19 cellular contexts compared by ENCODE assay signal in the genomic region with DNA sequence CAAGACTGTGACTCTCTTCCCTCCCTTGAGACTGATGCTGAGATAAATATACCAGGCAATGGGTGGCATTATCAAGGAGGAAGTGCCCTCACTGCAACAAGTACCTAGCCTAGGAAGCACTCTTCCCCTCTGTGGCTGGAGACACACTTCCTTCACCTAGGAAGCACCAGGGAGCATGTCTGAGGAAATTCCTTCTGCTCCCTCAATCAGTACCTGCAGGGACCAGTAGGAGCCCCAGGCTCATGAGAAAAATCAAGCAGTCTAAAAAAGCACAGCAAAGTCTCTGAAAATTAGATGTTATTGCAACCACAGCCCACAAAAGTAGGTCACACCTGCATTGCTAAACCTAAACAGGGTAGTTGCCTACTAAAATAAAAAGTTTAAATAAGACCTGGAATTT.
A peak's percentile ranks its signal among the peaks of the same experiment; 100 is the strongest.
DNase-seq lines count a peak whose midpoint lies in the region; ATAC-seq and TF ChIP-seq lines count a peak whose summit lies in the region.
"Had no signal": no experiment of that assay in that cellular context is flagged by ENCODE, and none has a peak within 500 bp of the region (broad histone marks: within the 10 kb centered on the region; RNA-seq: fewer than 3 reads in every experiment).

No MANE protein-coding gene starts in this region.

- H3K9me3 ChIP-seq in BLaER1 treated with 17β-estradiol and CSF1 and Interleukin-3, amounts not matched to agents 10 nM and 100 nM (replicated peaks in 1 of 11): peaks cover 38 to 54% (median 49%) of the 10 kb centered on the region in 11 experiments
- H3K9me3 ChIP-seq in naive thymus-derived CD4-positive, alpha-beta T cell (ENCODE audit: control insufficient read depth in 2 of 3, low read length in 3 of 3): peaks cover 0 to 4% (median 0%) of the 10 kb centered on the region in 3 experiments
- H3K9me3 ChIP-seq: body of pancreas, SJCRH30, uterus had no signal

- H3K79me2 ChIP-seq in GM23338 (replicated peaks; ENCODE audit: insufficient read depth): no peaks in the 10 kb centered on the region
- H3K79me2 ChIP-seq: parathyroid adenoma had no signal

- intact Hi-C loops in naive thymus-derived CD4-positive, alpha-beta T cell (cut with micrococcal nuclease): no loop called here
- intact Hi-C loops in posterior vena cava (cut with DNase I): no loop called here

- H2AFZ ChIP-seq in GM23338: peak overlapping the region; percentile 75
- H2AFZ ChIP-seq: parathyroid adenoma, PC-9 had no signal

- CTCF ChIA-PET in naive thymus-derived CD4-positive, alpha-beta T cell (lab: Charles Lee): no interaction called here

- peaks cover 0 to 5% (median 0%) of the 10 kb centered on the region in 11 experiments; a peak in 2 of 22 replicates for H3K36me3 ChIP-seq in BLaER1 treated with 17β-estradiol and CSF1 and Interleukin-3, amounts not matched to agents 10 nM and 100 nM
- 0 out of 2 replicates have a peak, but pooled peaks cover 6% of the 10 kb centered on the region for H3K36me3 ChIP-seq in GM23338 (ENCODE audit: insufficient read depth)
- no peaks in the 10 kb centered on the region for H3K36me3 ChIP-seq in naive thymus-derived CD4-positive, alpha-beta T cell (ENCODE audit: control insufficient read depth in 2 of 3, insufficient read depth in 3 of 3, low read length in 3 of 3)
- H3K36me3 ChIP-seq: SJCRH30, uterus had no signal

- H3K4me1 Mint-ChIP-seq in GM23338: peaks cover 14% of the 10 kb centered on the region
- H3K4me1 Mint-ChIP-seq in naive thymus-derived CD4-positive, alpha-beta T cell: peaks cover 3 to 17% (median 16%) of the 10 kb centered on the region in 7 donors

- POLR2A ChIA-PET in naive thymus-derived CD4-positive, alpha-beta T cell (lab: Charles Lee): no interaction called here

- no peak overlapping the region for H3K4me3 ChIP-seq in BLaER1 treated with 17β-estradiol and CSF1 and Interleukin-3, amounts not matched to agents 10 nM and 100 nM
- no peak overlapping the region for H3K4me3 ChIP-seq in GM23338
- H3K4me3 ChIP-seq in naive thymus-derived CD4-positive, alpha-beta T cell (ENCODE audit: low read length): no peak overlapping the region
- H3K4me3 ChIP-seq: body of pancreas, PC-9, SJCRH30, uterus had no signal

- DNase-seq in GM23338 (ENCODE audit: low spot score) (peak; percentile 54), posterior vena cava (ENCODE audit: low spot score) (no peak)
- DNase-seq in central memory CD4-positive, alpha-beta T cell: peak; percentile 27
- DNase-seq in naive thymus-derived CD4-positive, alpha-beta T cell: peak in 1 of 9 donors; percentile 11
- DNase-seq: activated CD4-positive, alpha-beta T cell treated with anti-CD3 and anti-CD28 coated beads for 48 hours; body of pancreas; DMS 273 treated with DMSO at 0.1 percent for 48 hours; Karpas-422; NCI-H748 treated with DMSO at 0.1 percent for 48 hours; PC-9; SJCRH30; stimulated activated CD4-positive, alpha-beta T cell treated with anti-CD3 and anti-CD28 coated beads, Interleukin-2, amount 100 ng/mL, for 48 hours; uterus had no signal

- no peak overlapping the region for H3K27ac Mint-ChIP-seq in GM23338
- H3K27ac Mint-ChIP-seq in naive thymus-derived CD4-positive, alpha-beta T cell: no peak overlapping the region
- H3K27ac Mint-ChIP-seq: activated naive CD8-positive, alpha-beta T cell; dendritic cell treated with granulocyte-macrophage colony-stimulating factor and Interleukin-4, amounts not matched to agents 40 ng/mL and 50 ng/mL, for 4 days had no signal

- ATAC-seq in GM23338 (peak; percentile 95), esophagus mucosa (no peak), HG03432 (IDR thresholded peaks at IDR 0.05; ENCODE audit: unreplicated experiment) (no peak)
- peak; percentile 24 for ATAC-seq in naive thymus-derived CD4-positive, alpha-beta T cell
- ATAC-seq: body of pancreas had no signal

- H3K36me3 Mint-ChIP-seq in GM23338 (ENCODE audit: low read depth): peaks cover 14% of the 10 kb centered on the region
- H3K36me3 Mint-ChIP-seq in naive thymus-derived CD4-positive, alpha-beta T cell: peaks cover 0 to 5% (median 0%) of the 10 kb centered on the region in 5 donors

- H3K9me2 ChIP-seq in GM23338 (ENCODE audit: insufficient read depth): no peaks in the 10 kb centered on the region

- peaks cover 24 to 33% (median 30%) of the 10 kb centered on the region in 10 experiments for H3K4me1 ChIP-seq in BLaER1 treated with 17β-estradiol and CSF1 and Interleukin-3, amounts not matched to agents 10 nM and 100 nM
- no peaks in the 10 kb centered on the region; the same call in 1 of the 2 replicates for H3K4me1 ChIP-seq in GM23338 (ENCODE audit: insufficient read depth)
- H3K4me1 ChIP-seq in naive thymus-derived CD4-positive, alpha-beta T cell (ENCODE audit: control insufficient read depth in 2 of 2, insufficient read depth in 2 of 2, low read length in 2 of 2): peaks cover 0 to 3% of the 10 kb centered on the region in 2 donors
- H3K4me1 ChIP-seq: body of pancreas, parathyroid adenoma, SJCRH30, uterus had no signal

- H3K9ac ChIP-seq in BLaER1 treated with 17β-estradiol and CSF1 and Interleukin-3, amounts not matched to agents 10 nM and 100 nM: no peak overlapping the region
- H3K9ac ChIP-seq: parathyroid adenoma had no signal

- H3F3A ChIP-seq in GM23338 (replicated peaks; ENCODE audit: low read depth): no peaks in the 10 kb centered on the region

- no peaks in the 10 kb centered on the region for H4K20me1 ChIP-seq in BLaER1 treated with 17β-estradiol and CSF1 and Interleukin-3, amounts not matched to agents 10 nM and 100 nM
- no peaks in the 10 kb centered on the region for H4K20me1 ChIP-seq in GM23338 (replicated peaks; ENCODE audit: insufficient read depth)

- H3K4me3 Mint-ChIP-seq in GM23338: no peak overlapping the region
- H3K4me3 Mint-ChIP-seq in naive thymus-derived CD4-positive, alpha-beta T cell: peak overlapping the region in 3 of 10 donors; percentile 1 to 39 (median 22)
- H3K4me3 Mint-ChIP-seq: activated naive CD8-positive, alpha-beta T cell; dendritic cell treated with granulocyte-macrophage colony-stimulating factor and Interleukin-4, amounts not matched to agents 40 ng/mL and 50 ng/mL, for 4 days had no signal

- H3K27me3 Mint-ChIP-seq in GM23338 (ENCODE audit: insufficient read depth, low read depth, poor library complexity): peaks cover 4% of the 10 kb centered on the region
- H3K27me3 Mint-ChIP-seq in naive thymus-derived CD4-positive, alpha-beta T cell: peaks cover 0 to 11% (median 0%) of the 10 kb centered on the region in 5 donors
- H3K27me3 Mint-ChIP-seq: activated naive CD8-positive, alpha-beta T cell had no signal

- 0 out of 22 replicates have a peak overlapping the region, but pooled peaks of 1 of the 11 experiments have one; percentile 18 for H3K27ac ChIP-seq in BLaER1 treated with 17β-estradiol and CSF1 and Interleukin-3, amounts not matched to agents 10 nM and 100 nM
- no peak overlapping the region for H3K27ac ChIP-seq in GM23338 (ENCODE audit: low read depth)
- no peak overlapping the region for H3K27ac ChIP-seq in naive thymus-derived CD4-positive, alpha-beta T cell (ENCODE audit: low read depth, low read length)
- H3K27ac ChIP-seq: body of pancreas, parathyroid adenoma, PC-9, SJCRH30, uterus had no signal

- peaks cover 20% of the 10 kb centered on the region for H3K9me3 Mint-ChIP-seq in GM23338
- peaks cover 0 to 45% (median 12%) of the 10 kb centered on the region in 11 donors for H3K9me3 Mint-ChIP-seq in naive thymus-derived CD4-positive, alpha-beta T cell

- peak in 1 of 2 experiments; percentile 30; a peak in 1 of 4 replicates for TF ChIP-seq CTCF in GM23338 (conservative IDR thresholded peaks at IDR 0.05; ENCODE audit: low read depth in 2 of 2)

- no peaks in the 10 kb centered on the region for H3K27me3 ChIP-seq in BLaER1 treated with 17β-estradiol and CSF1 and Interleukin-3, amounts not matched to agents 10 nM and 100 nM
- no peaks in the 10 kb centered on the region for H3K27me3 ChIP-seq in GM23338 (ENCODE audit: insufficient read depth)
- no peaks in the 10 kb centered on the region for H3K27me3 ChIP-seq in naive thymus-derived CD4-positive, alpha-beta T cell (ENCODE audit: control insufficient read depth in 2 of 2, insufficient read depth in 2 of 2, low read length in 2 of 2)
- H3K27me3 ChIP-seq: body of pancreas, SJCRH30, uterus had no signal

- peak overlapping the region; percentile 39 to 64 (median 56); a peak in 21 of 22 replicates for H3K4me2 ChIP-seq in BLaER1 treated with 17β-estradiol and CSF1 and Interleukin-3, amounts not matched to agents 10 nM and 100 nM
- H3K4me2 ChIP-seq in GM23338: no peak overlapping the region
- H3K4me2 ChIP-seq: PC-9 had no signal

TF ChIP-seq in GM23338, 12 proteins besides CTCF, POLR2A, EP300 and RAD21 (continues in another document):
- TF ChIP-seq STAT1 (IDR thresholded peaks at IDR 0.05; ENCODE audit: unreplicated experiment): no peak
- TF ChIP-seq, protein P1, sequence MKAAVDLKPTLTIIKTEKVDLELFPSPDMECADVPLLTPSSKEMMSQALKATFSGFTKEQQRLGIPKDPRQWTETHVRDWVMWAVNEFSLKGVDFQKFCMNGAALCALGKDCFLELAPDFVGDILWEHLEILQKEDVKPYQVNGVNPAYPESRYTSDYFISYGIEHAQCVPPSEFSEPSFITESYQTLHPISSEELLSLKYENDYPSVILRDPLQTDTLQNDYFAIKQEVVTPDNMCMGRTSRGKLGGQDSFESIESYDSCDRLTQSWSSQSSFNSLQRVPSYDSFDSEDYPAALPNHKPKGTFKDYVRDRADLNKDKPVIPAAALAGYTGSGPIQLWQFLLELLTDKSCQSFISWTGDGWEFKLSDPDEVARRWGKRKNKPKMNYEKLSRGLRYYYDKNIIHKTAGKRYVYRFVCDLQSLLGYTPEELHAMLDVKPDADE (IDR thresholded peaks at IDR 0.05): no peak

Comparison
In these comparisons a context has a peak if more than half of its experiments do, and no peak if none do; other contexts are left out.
1. ATAC-seq: peak in GM23338 (single experiment) and naive thymus-derived CD4-positive, alpha-beta T cell (single experiment); none in esophagus mucosa (single experiment) and HG03432 (single experiment).